In the genomic region with DNA sequence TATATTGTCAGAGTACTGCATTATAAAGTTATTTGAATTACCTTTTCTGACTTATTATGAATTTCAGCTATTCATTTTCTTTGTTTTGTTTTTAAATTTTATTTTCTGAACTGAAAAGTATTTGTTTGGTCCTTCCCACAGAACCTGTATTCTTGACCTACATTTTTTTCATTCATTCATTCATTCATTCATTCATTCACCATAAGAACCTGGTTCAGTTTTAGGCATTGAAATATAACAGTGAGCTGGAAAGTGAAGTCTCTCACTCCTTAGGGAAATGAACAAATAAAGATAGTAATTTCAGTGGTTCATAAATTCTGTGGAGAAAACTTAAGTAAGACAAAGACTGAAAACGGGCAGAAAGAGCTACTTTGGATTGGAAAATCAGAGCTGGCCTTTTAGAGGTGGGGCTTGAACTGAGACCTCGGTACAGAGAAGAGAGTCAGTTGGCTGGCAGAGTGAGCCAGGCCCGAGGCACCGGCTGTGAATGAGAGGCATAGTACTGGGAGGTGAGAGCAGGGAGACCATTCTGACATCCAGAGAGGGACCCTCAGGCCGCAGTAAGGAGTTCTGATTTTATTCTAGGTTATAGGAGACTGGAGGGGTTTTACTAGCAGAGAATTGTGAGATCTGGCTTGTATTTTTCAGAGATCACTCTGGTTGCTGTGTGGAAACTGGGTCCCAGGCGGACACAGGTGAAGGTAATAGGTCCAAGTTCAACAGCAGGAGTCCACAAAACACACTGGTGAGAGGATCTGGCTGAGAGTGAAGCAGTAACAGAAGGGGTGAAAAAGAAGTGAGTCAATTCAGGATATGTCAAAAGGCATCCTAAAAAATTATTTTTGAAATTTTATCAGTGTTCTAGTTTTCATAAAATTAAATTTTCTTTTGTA, we compare ENCODE assay signal across 2 cellular contexts.
TF ChIP-seq lines count a peak whose summit lies in the region.

No MANE protein-coding gene starts in this region.

TF ChIP-seq in GM23338, 12 proteins besides CTCF, POLR2A, EP300 and RAD21:
- TF ChIP-seq ZNF331 (CRISPR knock-in tag; IDR thresholded peaks at IDR 0.05; ENCODE audit: low read depth) (no peak), ZNF114 (CRISPR knock-in tag; IDR thresholded peaks at IDR 0.05) (no peak), STAT1 (IDR thresholded peaks at IDR 0.05; ENCODE audit: unreplicated experiment) (no peak), EZH2 (IDR thresholded peaks at IDR 0.05; ENCODE audit: low read depth, unreplicated experiment) (no peak), NANOG (IDR thresholded peaks at IDR 0.05; ENCODE audit: borderline replicate concordance) (no peak)
- TF ChIP-seq, protein P1, sequence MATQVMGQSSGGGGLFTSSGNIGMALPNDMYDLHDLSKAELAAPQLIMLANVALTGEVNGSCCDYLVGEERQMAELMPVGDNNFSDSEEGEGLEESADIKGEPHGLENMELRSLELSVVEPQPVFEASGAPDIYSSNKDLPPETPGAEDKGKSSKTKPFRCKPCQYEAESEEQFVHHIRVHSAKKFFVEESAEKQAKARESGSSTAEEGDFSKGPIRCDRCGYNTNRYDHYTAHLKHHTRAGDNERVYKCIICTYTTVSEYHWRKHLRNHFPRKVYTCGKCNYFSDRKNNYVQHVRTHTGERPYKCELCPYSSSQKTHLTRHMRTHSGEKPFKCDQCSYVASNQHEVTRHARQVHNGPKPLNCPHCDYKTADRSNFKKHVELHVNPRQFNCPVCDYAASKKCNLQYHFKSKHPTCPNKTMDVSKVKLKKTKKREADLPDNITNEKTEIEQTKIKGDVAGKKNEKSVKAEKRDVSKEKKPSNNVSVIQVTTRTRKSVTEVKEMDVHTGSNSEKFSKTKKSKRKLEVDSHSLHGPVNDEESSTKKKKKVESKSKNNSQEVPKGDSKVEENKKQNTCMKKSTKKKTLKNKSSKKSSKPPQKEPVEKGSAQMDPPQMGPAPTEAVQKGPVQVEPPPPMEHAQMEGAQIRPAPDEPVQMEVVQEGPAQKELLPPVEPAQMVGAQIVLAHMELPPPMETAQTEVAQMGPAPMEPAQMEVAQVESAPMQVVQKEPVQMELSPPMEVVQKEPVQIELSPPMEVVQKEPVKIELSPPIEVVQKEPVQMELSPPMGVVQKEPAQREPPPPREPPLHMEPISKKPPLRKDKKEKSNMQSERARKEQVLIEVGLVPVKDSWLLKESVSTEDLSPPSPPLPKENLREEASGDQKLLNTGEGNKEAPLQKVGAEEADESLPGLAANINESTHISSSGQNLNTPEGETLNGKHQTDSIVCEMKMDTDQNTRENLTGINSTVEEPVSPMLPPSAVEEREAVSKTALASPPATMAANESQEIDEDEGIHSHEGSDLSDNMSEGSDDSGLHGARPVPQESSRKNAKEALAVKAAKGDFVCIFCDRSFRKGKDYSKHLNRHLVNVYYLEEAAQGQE (IDR thresholded peaks at IDR 0.05; ENCODE audit: unreplicated experiment): no peak
- TF ChIP-seq, protein P2, sequence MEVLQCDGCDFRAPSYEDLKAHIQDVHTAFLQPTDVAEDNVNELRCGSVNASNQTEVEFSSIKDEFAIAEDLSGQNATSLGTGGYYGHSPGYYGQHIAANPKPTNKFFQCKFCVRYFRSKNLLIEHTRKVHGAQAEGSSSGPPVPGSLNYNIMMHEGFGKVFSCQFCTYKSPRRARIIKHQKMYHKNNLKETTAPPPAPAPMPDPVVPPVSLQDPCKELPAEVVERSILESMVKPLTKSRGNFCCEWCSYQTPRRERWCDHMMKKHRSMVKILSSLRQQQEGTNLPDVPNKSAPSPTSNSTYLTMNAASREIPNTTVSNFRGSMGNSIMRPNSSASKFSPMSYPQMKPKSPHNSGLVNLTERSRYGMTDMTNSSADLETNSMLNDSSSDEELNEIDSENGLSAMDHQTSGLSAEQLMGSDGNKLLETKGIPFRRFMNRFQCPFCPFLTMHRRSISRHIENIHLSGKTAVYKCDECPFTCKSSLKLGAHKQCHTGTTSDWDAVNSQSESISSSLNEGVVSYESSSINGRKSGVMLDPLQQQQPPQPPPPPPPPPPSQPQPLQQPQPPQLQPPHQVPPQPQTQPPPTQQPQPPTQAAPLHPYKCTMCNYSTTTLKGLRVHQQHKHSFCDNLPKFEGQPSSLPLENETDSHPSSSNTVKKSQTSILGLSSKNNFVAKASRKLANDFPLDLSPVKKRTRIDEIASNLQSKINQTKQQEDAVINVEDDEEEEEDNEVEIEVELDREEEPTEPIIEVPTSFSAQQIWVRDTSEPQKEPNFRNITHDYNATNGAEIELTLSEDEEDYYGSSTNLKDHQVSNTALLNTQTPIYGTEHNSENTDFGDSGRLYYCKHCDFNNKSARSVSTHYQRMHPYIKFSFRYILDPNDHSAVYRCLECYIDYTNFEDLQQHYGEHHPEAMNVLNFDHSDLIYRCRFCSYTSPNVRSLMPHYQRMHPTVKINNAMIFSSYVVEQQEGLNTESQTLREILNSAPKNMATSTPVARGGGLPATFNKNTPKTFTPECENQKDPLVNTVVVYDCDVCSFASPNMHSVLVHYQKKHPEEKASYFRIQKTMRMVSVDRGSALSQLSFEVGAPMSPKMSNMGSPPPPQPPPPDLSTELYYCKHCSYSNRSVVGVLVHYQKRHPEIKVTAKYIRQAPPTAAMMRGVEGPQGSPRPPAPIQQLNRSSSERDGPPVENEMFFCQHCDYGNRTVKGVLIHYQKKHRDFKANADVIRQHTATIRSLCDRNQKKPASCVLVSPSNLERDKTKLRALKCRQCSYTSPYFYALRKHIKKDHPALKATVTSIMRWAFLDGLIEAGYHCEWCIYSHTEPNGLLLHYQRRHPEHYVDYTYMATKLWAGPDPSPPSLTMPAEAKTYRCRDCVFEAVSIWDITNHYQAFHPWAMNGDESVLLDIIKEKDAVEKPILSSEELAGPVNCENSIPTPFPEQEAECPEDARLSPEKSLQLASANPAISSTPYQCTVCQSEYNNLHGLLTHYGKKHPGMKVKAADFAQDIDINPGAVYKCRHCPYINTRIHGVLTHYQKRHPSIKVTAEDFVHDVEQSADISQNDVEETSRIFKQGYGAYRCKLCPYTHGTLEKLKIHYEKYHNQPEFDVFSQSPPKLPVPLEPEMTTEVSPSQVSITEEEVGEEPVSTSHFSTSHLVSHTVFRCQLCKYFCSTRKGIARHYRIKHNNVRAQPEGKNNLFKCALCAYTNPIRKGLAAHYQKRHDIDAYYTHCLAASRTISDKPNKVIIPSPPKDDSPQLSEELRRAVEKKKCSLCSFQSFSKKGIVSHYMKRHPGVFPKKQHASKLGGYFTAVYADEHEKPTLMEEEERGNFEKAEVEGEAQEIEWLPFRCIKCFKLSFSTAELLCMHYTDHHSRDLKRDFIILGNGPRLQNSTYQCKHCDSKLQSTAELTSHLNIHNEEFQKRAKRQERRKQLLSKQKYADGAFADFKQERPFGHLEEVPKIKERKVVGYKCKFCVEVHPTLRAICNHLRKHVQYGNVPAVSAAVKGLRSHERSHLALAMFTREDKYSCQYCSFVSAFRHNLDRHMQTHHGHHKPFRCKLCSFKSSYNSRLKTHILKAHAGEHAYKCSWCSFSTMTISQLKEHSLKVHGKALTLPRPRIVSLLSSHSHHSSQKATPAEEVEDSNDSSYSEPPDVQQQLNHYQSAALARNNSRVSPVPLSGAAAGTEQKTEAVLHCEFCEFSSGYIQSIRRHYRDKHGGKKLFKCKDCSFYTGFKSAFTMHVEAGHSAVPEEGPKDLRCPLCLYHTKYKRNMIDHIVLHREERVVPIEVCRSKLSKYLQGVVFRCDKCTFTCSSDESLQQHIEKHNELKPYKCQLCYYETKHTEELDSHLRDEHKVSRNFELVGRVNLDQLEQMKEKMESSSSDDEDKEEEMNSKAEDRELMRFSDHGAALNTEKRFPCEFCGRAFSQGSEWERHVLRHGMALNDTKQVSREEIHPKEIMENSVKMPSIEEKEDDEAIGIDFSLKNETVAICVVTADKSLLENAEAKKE (CRISPR knock-in tag; IDR thresholded peaks at IDR 0.05): no peak

TF ChIP-seq in endothelial cell of umbilical vein, 7 proteins besides CTCF, POLR2A, EP300 and RAD21:
- TF ChIP-seq MYC (IDR thresholded peaks at IDR 0.05; ENCODE audit: low read depth, low read length) (no peak), POLR2AphosphoS5 (IDR thresholded peaks at IDR 0.05; ENCODE audit: insufficient read depth, low read depth, low read length) (no peak), JUN (IDR thresholded peaks at IDR 0.05; ENCODE audit: borderline replicate concordance, insufficient read depth, insufficient read length, low read depth) (no peak), FOS (IDR thresholded peaks at IDR 0.05; ENCODE audit: borderline replicate concordance, insufficient read depth, low read length) (no peak), GATA2 (IDR thresholded peaks at IDR 0.05; ENCODE audit: insufficient read depth, insufficient read length, low read depth, low read length) (no peak), EZH2 (IDR thresholded peaks at IDR 0.05; ENCODE audit: borderline replicate concordance, low read depth, low read length, severe bottlenecking) (no peak)
- TF ChIP-seq, protein P3, sequence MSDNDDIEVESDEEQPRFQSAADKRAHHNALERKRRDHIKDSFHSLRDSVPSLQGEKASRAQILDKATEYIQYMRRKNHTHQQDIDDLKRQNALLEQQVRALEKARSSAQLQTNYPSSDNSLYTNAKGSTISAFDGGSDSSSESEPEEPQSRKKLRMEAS (IDR thresholded peaks at IDR 0.05; ENCODE audit: insufficient read depth, insufficient read length): no peak
TF ChIP-seq in endothelial cell of umbilical vein: peak in this region for 0.
